Comparison of ENCODE assay signal across 14 cellular contexts in genomic region chr2:60003076-60003475, GRCh38.
A peak's percentile ranks its signal among the peaks of the same experiment; 100 is the strongest.
DNase-seq lines count a peak whose midpoint lies in the region; ATAC-seq and TF ChIP-seq lines count a peak whose summit lies in the region.
"Had no signal": no experiment of that assay in that cellular context is flagged by ENCODE, and none has a peak within 500 bp of the region (broad histone marks: within the 10 kb centered on the region; RNA-seq: fewer than 3 reads in every experiment).

No MANE protein-coding gene starts in this region.

- no peak for TF ChIP-seq CTCF in epithelial cell of proximal tubule (conservative IDR thresholded peaks at IDR 0.05; ENCODE audit: low read depth, low read length)

- no peak for ATAC-seq in GM18519 (IDR thresholded peaks at IDR 0.05; ENCODE audit: low FRiP score, unreplicated experiment)
- ATAC-seq: A549; CD8-positive, alpha-beta T cell had no signal

- no peak overlapping the region for H3K4me3 ChIP-seq in epithelial cell of proximal tubule (ENCODE audit: low read depth, low read length)
- H3K4me3 ChIP-seq: A549; BLaER1 treated with 17β-estradiol and CSF1 and Interleukin-3, amounts not matched to agents 10 nM and 100 nM had no signal

- DNase-seq in epithelial cell of proximal tubule (ENCODE audit: low read depth) = peak; percentile 61
- DNase-seq in kidney tubule cell (ENCODE audit: low spot score) = peak; percentile 52
- peak; percentile 55 for DNase-seq in renal cortical epithelial cell (ENCODE audit: low read depth)
- DNase-seq in globus pallidus (ENCODE audit: low spot score) = no peak
- DNase-seq in cerebellum (ENCODE audit: low spot score) = no peak
- DNase-seq: AML-193; Calu3; CD4-positive, alpha-beta T cell; CD8-positive, alpha-beta T cell; DMS79 treated with DMSO at 0.1 percent for 48 hours; GF-D8 had no signal

Comparison
In these comparisons a context has a peak if more than half of its experiments do, and no peak if none do; other contexts are left out.
1. DNase-seq: peak in epithelial cell of proximal tubule (single experiment), kidney tubule cell (single experiment) and renal cortical epithelial cell (single experiment); none in globus pallidus (single experiment) and cerebellum (single experiment).